8 cellular contexts compared by ENCODE assay signal in the genomic region with DNA sequence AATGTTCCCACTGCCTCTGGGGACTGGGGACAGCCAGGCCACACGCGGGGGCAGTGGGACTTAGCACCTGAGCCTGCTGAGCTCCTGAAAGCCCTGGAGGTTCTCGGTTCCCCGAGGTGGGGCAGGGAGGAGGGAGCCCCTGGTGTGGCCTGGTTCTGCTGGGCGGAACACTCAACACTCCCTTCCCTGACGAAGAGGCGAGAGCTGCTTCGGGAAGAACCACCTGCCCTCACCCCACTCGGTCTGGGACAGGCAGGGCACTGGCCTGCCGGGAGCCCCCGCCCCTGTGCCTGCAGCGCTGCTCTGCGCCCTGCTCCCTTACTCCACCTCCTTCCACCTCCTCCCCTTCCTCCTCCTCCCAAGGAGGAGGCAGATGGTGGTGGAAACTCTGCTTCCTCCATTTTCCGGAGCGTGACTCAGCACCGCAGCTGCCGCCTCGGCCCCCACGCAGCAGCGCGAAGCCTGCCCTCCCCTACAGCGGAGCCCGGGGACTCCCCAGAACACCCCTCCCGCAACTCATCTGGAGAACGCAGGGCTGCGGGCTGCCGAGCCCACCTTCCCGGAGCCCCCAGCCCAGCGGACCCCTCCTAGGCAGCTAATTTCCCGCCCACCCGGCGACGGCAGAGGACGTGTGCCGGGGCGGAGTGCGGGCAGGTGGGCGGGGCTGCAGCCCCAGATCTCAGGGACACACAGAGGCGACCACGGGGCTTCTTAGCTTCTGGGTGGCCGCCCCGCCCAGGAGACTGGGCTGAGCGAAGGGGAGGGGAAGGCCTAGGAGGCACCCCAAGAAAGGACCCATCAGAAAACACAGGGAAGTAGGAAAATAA. TPM values are rescaled to one million over a fixed set of nuclear protein-coding genes. Genes with fewer than 3 reads are reported as not detected.
DNase-seq lines count a peak whose midpoint lies in the region; ATAC-seq and TF ChIP-seq lines count a peak whose summit lies in the region.

No MANE protein-coding gene starts in this region.

- H3K4me3 ChIP-seq in lung = peak overlapping the region; percentile 20

- CTCF ChIA-PET in HEK293T (lab: Yijun Ruan, JAX) = no interaction called here
- CTCF ChIA-PET in activated CD4-positive, alpha-beta T cell treated with anti-CD3 and anti-CD28 coated beads, Interleukin-2, amount 10 ng/mL, durations not matched to agents 7 days and 5 days (lab: Charles Lee) = interaction anchor here (1.1 to 1.5 kb wide), 4 partner anchors 19 to 36 kb away, joined by 3 to 4 read pairs (median 4); no protein-coding TSS in a partner anchor

- H3K4me1 ChIP-seq in ES-I3 (ENCODE audit: insufficient read depth, low read length) (peaks cover 37% of the 10 kb centered on the region), lung (ENCODE audit: control insufficient read depth in 2 of 2, insufficient read depth in 2 of 2, low read length in 2 of 2) (peaks cover 12 to 40% of the 10 kb centered on the region in 2 donors)

- peak overlapping the region; percentile 68 for H3K4me3 Mint-ChIP-seq in activated CD4-positive, alpha-beta T cell treated with anti-CD3 and anti-CD28 coated beads, Interleukin-2, amount 10 ng/mL, durations not matched to agents 7 days and 5 days

- peak; percentile 74 for DNase-seq in HEK293T (ENCODE audit: extremely low spot score)
- DNase-seq in NCI-H2107 treated with DMSO at 0.1 percent for 48 hours (lab: John Stamatoyannopoulos, UW; ENCODE audit: unreplicated experiment) = peak; percentile 75
- peak; percentile 64 for DNase-seq in activated CD4-positive, alpha-beta T cell treated with anti-CD3 and anti-CD28 coated beads, Interleukin-2, amount 10 ng/mL, durations not matched to agents 7 days and 5 days
- peak; percentile 89 for DNase-seq in ecto neural progenitor cell (ENCODE audit: low spot score)
- peak; percentile 74 for DNase-seq in lung (ENCODE audit: low spot score)
- peak; percentile 52 to 79 (median 67) for DNase-seq in stimulated activated CD4-positive, alpha-beta T cell treated with anti-CD3 and anti-CD28 coated beads, TNF-alpha, amount 100 ng/mL, for 24 hours (ENCODE audit: low read depth in 3 of 3)
- DNase-seq in NCI-H1105 (lab: John Stamatoyannopoulos, UW) = no peak

- H3K4me1 Mint-ChIP-seq in activated CD4-positive, alpha-beta T cell treated with anti-CD3 and anti-CD28 coated beads, Interleukin-2, amount 10 ng/mL, durations not matched to agents 7 days and 5 days = peaks cover 25% of the 10 kb centered on the region

- peak overlapping the region; percentile 68 for H3K9ac ChIP-seq in ES-I3 (ENCODE audit: low read depth, low read length)

- no peaks in the 10 kb centered on the region for H3K36me3 Mint-ChIP-seq in activated CD4-positive, alpha-beta T cell treated with anti-CD3 and anti-CD28 coated beads, Interleukin-2, amount 10 ng/mL, durations not matched to agents 7 days and 5 days (ENCODE audit: low read depth)

- POLR2A ChIA-PET in HEK293T (lab: Yijun Ruan, JAX) = interaction anchor here (0.7 to 2.9 kb wide), 10 partner anchors 9 to 75 kb away, joined by 3 to 21 read pairs (median 3); partner anchors contain the start of gene SIVA1
- POLR2A ChIA-PET in activated CD4-positive, alpha-beta T cell treated with anti-CD3 and anti-CD28 coated beads, Interleukin-2, amount 10 ng/mL, durations not matched to agents 7 days and 5 days (lab: Charles Lee) = no interaction called here

- WGBS in lung, 2 donors = 0 to 1% methylated on average over 43 of the region's 43 CpGs

- H3K9me3 ChIP-seq in ES-I3 (ENCODE audit: control insufficient read depth, insufficient read depth, low read length) (no peaks in the 10 kb centered on the region), lung (ENCODE audit: control insufficient read depth in 2 of 2, insufficient read depth in 1 of 2, low read length in 1 of 2) (no peaks in the 10 kb centered on the region)

- H3K36me3 ChIP-seq in ES-I3 (ENCODE audit: insufficient read depth, low read length) (no peaks in the 10 kb centered on the region), lung (ENCODE audit: control insufficient read depth in 2 of 2, insufficient read depth in 2 of 2, low read length in 2 of 2) (no peaks in the 10 kb centered on the region)

- H3K27me3 Mint-ChIP-seq in activated CD4-positive, alpha-beta T cell treated with anti-CD3 and anti-CD28 coated beads, Interleukin-2, amount 10 ng/mL, durations not matched to agents 7 days and 5 days = no peaks in the 10 kb centered on the region

- peak; percentile 76 for ATAC-seq in lung (ENCODE audit: insufficient read depth, low FRiP score)

- H3K27ac Mint-ChIP-seq in activated CD4-positive, alpha-beta T cell treated with anti-CD3 and anti-CD28 coated beads, Interleukin-2, amount 10 ng/mL, durations not matched to agents 7 days and 5 days = peak overlapping the region; percentile 84

- no peak for TF ChIP-seq CTCF in lung (IDR thresholded peaks at IDR 0.05; ENCODE audit: control extremely low read depth, extremely low read depth)

- H3K27ac ChIP-seq in lung (ENCODE audit: low read depth in 1 of 2, low read length in 1 of 2) = peak overlapping the region; percentile 77 to 84

- no peaks in the 10 kb centered on the region for H3K27me3 ChIP-seq in lung (ENCODE audit: control insufficient read depth, insufficient read depth)

- H3K9me3 Mint-ChIP-seq in activated CD4-positive, alpha-beta T cell treated with anti-CD3 and anti-CD28 coated beads, Interleukin-2, amount 10 ng/mL, durations not matched to agents 7 days and 5 days = no peaks in the 10 kb centered on the region

TF ChIP-seq in HEK293T, 16 proteins besides CTCF, POLR2A, EP300 and RAD21:
- TF ChIP-seq NFRKB (IDR thresholded peaks at IDR 0.05) = no peak
- no peak for TF ChIP-seq PKNOX1 (IDR thresholded peaks at IDR 0.05)
- TF ChIP-seq FOXM1 (IDR thresholded peaks at IDR 0.05; ENCODE audit: borderline replicate concordance) = no peak
- peak; percentile 96 for TF ChIP-seq L3MBTL2 (conservative IDR thresholded peaks at IDR 0.05)
- no peak for TF ChIP-seq BHLHE40 (IDR thresholded peaks at IDR 0.05; ENCODE audit: borderline replicate concordance)
- TF ChIP-seq ZNF384 (IDR thresholded peaks at IDR 0.05) = no peak
- no peak for TF ChIP-seq FOXA1 (IDR thresholded peaks at IDR 0.05)
- no peak for TF ChIP-seq TARDBP (IDR thresholded peaks at IDR 0.05)
TF ChIP-seq in HEK293T: peak in this region for 1.

RNA-seq across cellular contexts. Expression of gene INF2, which starts 11.7 kb away (rescaled TPM):
- total RNA-seq in activated CD4-positive, alpha-beta T cell treated with anti-CD3 and anti-CD28 coated beads, Interleukin-2, amount 10 ng/mL, durations not matched to agents 7 days and 5 days = 100 to 1,000 TPM; 163 to 171 TPM
- total RNA-seq in lung = 100 to 1,000 TPM in 1 of 2 donors, 10 to 100 TPM in 1; 46.1 to 119 TPM
- polyA plus RNA-seq in lung = 100 to 1,000 TPM in 1 of 2 donors, 10 to 100 TPM in 1; 49.4 to 107 TPM

RNA-seq across cellular contexts. Expression of gene ADSS1, which starts 46.3 kb away (rescaled TPM):
- 1 to 10 TPM in 1 of 2 experiments, under 1 TPM in 1; 0.81 to 1.2 TPM for total RNA-seq in activated CD4-positive, alpha-beta T cell treated with anti-CD3 and anti-CD28 coated beads, Interleukin-2, amount 10 ng/mL, durations not matched to agents 7 days and 5 days
- total RNA-seq in lung = 1 to 10 TPM; 8.0 to 9.3 TPM
- 1 to 10 TPM; 5.3 to 6.1 TPM for polyA plus RNA-seq in lung

Comparison
In these comparisons a context has a peak if more than half of its experiments do, and no peak if none do; other contexts are left out.
1. RNA of gene ADSS1, which starts 46.3 kb away (total RNA-seq): 8.0 to 9.3 TPM in lung; 0.81 to 1.2 TPM in activated CD4-positive, alpha-beta T cell treated with anti-CD3 and anti-CD28 coated beads, Interleukin-2, amount 10 ng/mL, durations not matched to agents 7 days and 5 days; every median in the first group is over 4 times any median in the second.